30 cellular contexts compared by ENCODE assay signal in the genomic region with DNA sequence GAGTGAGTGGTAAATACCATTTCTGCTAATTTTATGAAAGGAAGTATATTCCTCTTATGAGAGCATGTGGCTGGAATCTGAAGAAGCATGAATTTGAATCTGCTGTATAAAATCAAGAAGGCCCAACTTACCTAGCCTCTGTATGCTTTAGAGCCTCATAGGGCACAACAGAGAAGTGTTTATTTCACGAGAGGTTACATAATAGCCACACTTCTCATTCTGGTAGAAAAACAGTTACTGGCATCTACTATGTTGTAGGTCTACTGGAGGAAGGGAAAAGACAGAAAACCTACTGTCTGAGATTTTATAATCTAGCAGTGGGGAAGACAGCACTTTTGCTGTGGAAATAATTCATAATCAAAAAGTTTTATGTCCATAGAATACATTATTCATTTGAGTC.
DNase-seq lines count a peak whose midpoint lies in the region; ATAC-seq and TF ChIP-seq lines count a peak whose summit lies in the region.
"Had no signal": no experiment of that assay in that cellular context is flagged by ENCODE, and none has a peak within 500 bp of the region (broad histone marks: within the 10 kb centered on the region; RNA-seq: fewer than 3 reads in every experiment).

No MANE protein-coding gene starts in this region.

- H3F3A ChIP-seq in SU-DHL-6 (ENCODE audit: insufficient read depth) = peaks cover 28% of the 10 kb centered on the region
- H3F3A ChIP-seq in neural progenitor cell (ENCODE audit: low read depth) = peaks cover 56% of the 10 kb centered on the region

- no peaks in the 10 kb centered on the region for H3K9me2 ChIP-seq in SU-DHL-6 (replicated peaks; ENCODE audit: insufficient read depth, low read length)

- H3K4me3 ChIP-seq in BLaER1 treated with 17β-estradiol and CSF1 and Interleukin-3, amounts not matched to agents 10 nM and 100 nM = no peak overlapping the region
- H3K4me3 ChIP-seq in HUES64 (ENCODE audit: low read length) (no peak overlapping the region), SU-DHL-6 (ENCODE audit: insufficient read depth, low read length, poor library complexity, severe bottlenecking) (no peak overlapping the region), neural progenitor cell (no peak overlapping the region), osteoblast (ENCODE audit: insufficient read depth, low read length) (no peak overlapping the region)
- H3K4me3 ChIP-seq: ascending aorta, heart left ventricle, lower lobe of right lung, sigmoid colon, tibial artery had no signal

- H3K4me3 Mint-ChIP-seq in neural progenitor cell = no peak overlapping the region
- no peak overlapping the region for H3K4me3 Mint-ChIP-seq in type B pancreatic cell
- H3K4me3 Mint-ChIP-seq: activated naive CD8-positive, alpha-beta T cell treated with anti-CD3 and anti-CD28 coated beads, Interleukin-2, amount 10 ng/mL, durations not matched to agents 7 days and 5 days; endodermal cell had no signal

- 0 out of 22 replicates have a peak overlapping the region, but pooled peaks of 1 of the 11 experiments have one; percentile 18 for H3K27ac ChIP-seq in BLaER1 treated with 17β-estradiol and CSF1 and Interleukin-3, amounts not matched to agents 10 nM and 100 nM
- peak overlapping the region; percentile 25; the same call in 1 of the 2 replicates for H3K27ac ChIP-seq in HUES64 (ENCODE audit: low read depth, low read length)
- peak overlapping the region; percentile 89 for H3K27ac ChIP-seq in SU-DHL-6 (ENCODE audit: low read depth, low read length)
- H3K27ac ChIP-seq in neural progenitor cell = peak overlapping the region; percentile 97
- no peak overlapping the region for H3K27ac ChIP-seq in osteoblast (ENCODE audit: low read depth, low read length)
- H3K27ac ChIP-seq: ascending aorta, heart left ventricle, lower lobe of right lung, sigmoid colon, tibial artery, VCaP had no signal

- DNase-seq in neural progenitor cell (ENCODE audit: low spot score) = no peak
- DNase-seq in osteoblast (ENCODE audit: insufficient read length, low spot score, missing footprints) = no peak
- DNase-seq in type B pancreatic cell (ENCODE audit: extremely low spot score, unreplicated experiment) = no peak
- no peak for DNase-seq in activated CD4-positive, alpha-beta T cell treated with anti-CD3 and anti-CD28 coated beads, Interleukin-2, amount 50 U/mL, for 4 hours
- DNase-seq: activated CD4-positive, alpha-beta T cell treated with anti-CD3 and anti-CD28 coated beads for 48 hours; activated effector memory CD4-positive, alpha-beta T cell treated with anti-CD3 and anti-CD28 coated beads, Interleukin-2, amount 50 U/mL, for 16 hours; activated naive CD8-positive, alpha-beta T cell treated with anti-CD3 and anti-CD28 coated beads, Interleukin-2, amount 10 ng/mL, durations not matched to agents 7 days and 5 days; activated T-cell treated with anti-CD3 and anti-CD28 coated beads, Interleukin-2, amount 50 U/mL, for 1 hour; Caco-2; cortex of kidney; endodermal cell; foreskin fibroblast; heart left ventricle; Karpas-422; kidney glomerular epithelial cell; lower lobe of right lung; NCI-H1105; NCI-H1930; NCI-H526 treated with DMSO at 0.1 percent for 48 hours; sigmoid colon; stimulated activated naive CD4-positive, alpha-beta T cell treated with Interleukin-2 at 50 U/mL for 16 hours; tibial artery had no signal

- H3K27ac Mint-ChIP-seq in neural progenitor cell (peak overlapping the region; percentile 86), type B pancreatic cell (no peak overlapping the region)
- H3K27ac Mint-ChIP-seq: activated naive CD8-positive, alpha-beta T cell treated with anti-CD3 and anti-CD28 coated beads, Interleukin-2, amount 10 ng/mL, durations not matched to agents 7 days and 5 days; endodermal cell had no signal

- H3K4me1 Mint-ChIP-seq in neural progenitor cell (no peaks in the 10 kb centered on the region), type B pancreatic cell (ENCODE audit: unreplicated experiment) (no peaks in the 10 kb centered on the region)
- H3K4me1 Mint-ChIP-seq: activated naive CD8-positive, alpha-beta T cell treated with anti-CD3 and anti-CD28 coated beads, Interleukin-2, amount 10 ng/mL, durations not matched to agents 7 days and 5 days; endodermal cell had no signal

- H3K36me3 ChIP-seq in BLaER1 treated with 17β-estradiol and CSF1 and Interleukin-3, amounts not matched to agents 10 nM and 100 nM = peaks cover 0 to 14% (median 0%) of the 10 kb centered on the region in 11 experiments; a peak in 2 of 22 replicates
- no peaks in the 10 kb centered on the region for H3K36me3 ChIP-seq in HUES64 (ENCODE audit: insufficient read depth, low read length)
- no peaks in the 10 kb centered on the region for H3K36me3 ChIP-seq in SU-DHL-6 (ENCODE audit: low read length)
- H3K36me3 ChIP-seq in neural progenitor cell = no peaks in the 10 kb centered on the region
- H3K36me3 ChIP-seq in osteoblast (ENCODE audit: insufficient read depth, low read length) = no peaks in the 10 kb centered on the region
- H3K36me3 ChIP-seq: ascending aorta, heart left ventricle, lower lobe of right lung, sigmoid colon, tibial artery had no signal

- peak overlapping the region in 10 of 11 experiments; percentile 9 to 85 (median 72); a peak in 16 of 22 replicates for H3K4me2 ChIP-seq in BLaER1 treated with 17β-estradiol and CSF1 and Interleukin-3, amounts not matched to agents 10 nM and 100 nM
- peak overlapping the region; percentile 75 for H3K4me2 ChIP-seq in SU-DHL-6 (ENCODE audit: low read depth, low read length, poor library complexity, severe bottlenecking)
- H3K4me2 ChIP-seq in neural progenitor cell = peak overlapping the region; percentile 70
- H3K4me2 ChIP-seq in osteoblast (ENCODE audit: insufficient read depth, low read length) = no peak overlapping the region

- H3K9me3 ChIP-seq in BLaER1 treated with 17β-estradiol and CSF1 and Interleukin-3, amounts not matched to agents 10 nM and 100 nM (replicated peaks in 1 of 11) = peaks cover 10 to 44% (median 38%) of the 10 kb centered on the region in 11 experiments; a peak in 20 of 22 replicates
- H3K9me3 ChIP-seq in HUES64 (ENCODE audit: insufficient read depth, low read depth, low read length) (0 out of 2 replicates have a peak, but pooled peaks cover 4% of the 10 kb centered on the region), SU-DHL-6 (ENCODE audit: insufficient read depth, low read length) (no peaks in the 10 kb centered on the region), neural progenitor cell (ENCODE audit: low read depth) (no peaks in the 10 kb centered on the region), osteoblast (ENCODE audit: low read depth, low read length) (no peaks in the 10 kb centered on the region)
- H3K9me3 ChIP-seq: ascending aorta, Caco-2, heart left ventricle, lower lobe of right lung, sigmoid colon, tibial artery had no signal

- H3K27me3 ChIP-seq in BLaER1 treated with 17β-estradiol and CSF1 and Interleukin-3, amounts not matched to agents 10 nM and 100 nM = no peaks in the 10 kb centered on the region
- H3K27me3 ChIP-seq in HUES64 (ENCODE audit: insufficient read depth, low read length) (no peaks in the 10 kb centered on the region), SU-DHL-6 (ENCODE audit: low read length) (no peaks in the 10 kb centered on the region), neural progenitor cell (no peaks in the 10 kb centered on the region), osteoblast (ENCODE audit: insufficient read depth, low read length) (no peaks in the 10 kb centered on the region)
- H3K27me3 ChIP-seq: ascending aorta, heart left ventricle, sigmoid colon, tibial artery had no signal

- TF ChIP-seq CTCF in SU-DHL-6 (IDR thresholded peaks at IDR 0.05; ENCODE audit: insufficient read depth, low read length, poor library complexity, severe bottlenecking) (no peak), neural progenitor cell (IDR thresholded peaks at IDR 0.05) (no peak), osteoblast (IDR thresholded peaks at IDR 0.05; ENCODE audit: extremely low read depth, low read depth, low read length) (no peak), type B pancreatic cell (conservative IDR thresholded peaks at IDR 0.05) (no peak)

- peak overlapping the region; percentile 86 for H2AFZ ChIP-seq in SU-DHL-6 (ENCODE audit: low read depth, low read length, severe bottlenecking)
- peak overlapping the region; percentile 3 for H2AFZ ChIP-seq in neural progenitor cell (replicated peaks)
- no peak overlapping the region for H2AFZ ChIP-seq in osteoblast (ENCODE audit: low read length)

- H3K9me3 Mint-ChIP-seq in neural progenitor cell (peaks cover 30% of the 10 kb centered on the region), type B pancreatic cell (no peaks in the 10 kb centered on the region)

- H3K27me3 Mint-ChIP-seq in neural progenitor cell (ENCODE audit: insufficient read depth, low read depth) (no peaks in the 10 kb centered on the region), type B pancreatic cell (no peaks in the 10 kb centered on the region)

- ATAC-seq in GM21515 (IDR thresholded peaks at IDR 0.05; ENCODE audit: unreplicated experiment) = no peak
- ATAC-seq: esophagus mucosa, heart left ventricle, SK-N-SH treated with all-trans-retinoic acid at 6 μM for 48 hours had no signal

- H3K36me3 Mint-ChIP-seq in neural progenitor cell (peaks cover 24% of the 10 kb centered on the region), type B pancreatic cell (no peaks in the 10 kb centered on the region)
- H3K36me3 Mint-ChIP-seq: activated naive CD8-positive, alpha-beta T cell treated with anti-CD3 and anti-CD28 coated beads, Interleukin-2, amount 10 ng/mL, durations not matched to agents 7 days and 5 days had no signal

- H3K9ac ChIP-seq in BLaER1 treated with 17β-estradiol and CSF1 and Interleukin-3, amounts not matched to agents 10 nM and 100 nM = 0 out of 22 replicates have a peak overlapping the region, but pooled peaks of 2 of the 11 experiments have one; percentile 31 to 49
- H3K9ac ChIP-seq in HUES64 (ENCODE audit: low read depth, low read length) (no peak overlapping the region), SU-DHL-6 (ENCODE audit: low read length) (peak overlapping the region; percentile 54), neural progenitor cell (no peak overlapping the region)

- no peaks in the 10 kb centered on the region for H3K79me2 ChIP-seq in SU-DHL-6 (ENCODE audit: insufficient read depth, low read length)
- H3K79me2 ChIP-seq in neural progenitor cell (ENCODE audit: low read depth) = peaks cover 5% of the 10 kb centered on the region
- no peaks in the 10 kb centered on the region for H3K79me2 ChIP-seq in osteoblast (ENCODE audit: insufficient read depth, low read length)

- peaks cover 50 to 91% (median 68%) of the 10 kb centered on the region in 10 experiments for H3K4me1 ChIP-seq in BLaER1 treated with 17β-estradiol and CSF1 and Interleukin-3, amounts not matched to agents 10 nM and 100 nM
- H3K4me1 ChIP-seq in HUES64 (ENCODE audit: insufficient read depth, low read length) (peaks cover 60% of the 10 kb centered on the region), neural progenitor cell (peaks cover 58% of the 10 kb centered on the region), osteoblast (ENCODE audit: insufficient read depth, low read length) (no peaks in the 10 kb centered on the region)

- no peaks in the 10 kb centered on the region for H4K20me1 ChIP-seq in BLaER1 treated with 17β-estradiol and CSF1 and Interleukin-3, amounts not matched to agents 10 nM and 100 nM
- H4K20me1 ChIP-seq in SU-DHL-6 (ENCODE audit: low read depth, low read length) = no peaks in the 10 kb centered on the region
- no peaks in the 10 kb centered on the region for H4K20me1 ChIP-seq in neural progenitor cell (ENCODE audit: low read depth)
- no peaks in the 10 kb centered on the region for H4K20me1 ChIP-seq in osteoblast (ENCODE audit: insufficient read depth, low read length)

- WGBS in HUES64 = 89% methylated on average over 1 of the region's 1 CpG
